19 cellular contexts compared by ENCODE assay signal in the genomic region with DNA sequence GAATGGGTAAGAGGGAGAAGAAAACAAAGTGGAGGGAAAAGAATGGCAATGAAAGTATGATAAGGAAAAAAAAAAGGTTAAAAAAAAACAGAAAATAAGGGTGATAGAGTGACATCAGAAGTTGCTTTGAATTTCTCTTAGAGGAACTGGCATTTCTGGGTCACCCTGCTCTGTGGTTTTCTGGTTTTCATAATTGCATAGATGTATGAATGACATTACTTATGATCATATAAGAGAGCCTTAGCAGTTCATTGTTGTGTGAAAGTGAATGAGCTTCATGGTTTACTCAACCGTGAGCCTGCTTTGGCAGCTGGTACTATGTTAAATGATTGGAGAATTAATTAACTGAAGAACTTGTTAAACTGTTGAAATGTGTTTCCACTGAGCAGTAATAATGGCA.
DNase-seq lines count a peak whose midpoint lies in the region; ATAC-seq, FAIRE-seq and TF ChIP-seq lines count a peak whose summit lies in the region.
"Had no signal": no experiment of that assay in that cellular context is flagged by ENCODE, and none has a peak within 500 bp of the region (broad histone marks: within the 10 kb centered on the region; RNA-seq: fewer than 3 reads in every experiment).

No MANE protein-coding gene starts in this region.

- TF ChIP-seq CTCF in epithelial cell of proximal tubule (conservative IDR thresholded peaks at IDR 0.05; ENCODE audit: low read depth, low read length), result no peak

- no peaks in the 10 kb centered on the region for H3K9me3 Mint-ChIP-seq in activated T-helper 2 cell treated with anti-CD3 and anti-CD28 coated beads, Interferon-gamma antibody, Interleukin-2, Interleukin-4, amounts not matched to agents 10 μg/mL and 5 μg/mL and 100 μg/mL, durations not matched to agents 14 hours and 24 hours and 36 hours

- no peak for DNase-seq in GM18507 (ENCODE audit: extremely low spot score, insufficient read length, low read depth)
- peak; percentile 2 for DNase-seq in epithelial cell of proximal tubule (ENCODE audit: low read depth)
- no peak for DNase-seq in UCSD-AML1 (lab: John Stamatoyannopoulos, UW; ENCODE audit: unreplicated experiment)
- DNase-seq in foreskin melanocyte, result no peak
- DNase-seq in activated T-helper 2 cell treated with anti-CD3 and anti-CD28 coated beads, Interferon-gamma antibody, Interleukin-2, Interleukin-4, amounts not matched to agents 10 μg/mL and 5 μg/mL and 100 μg/mL, durations not matched to agents 14 hours and 24 hours and 36 hours (ENCODE audit: low spot score), result no peak
- DNase-seq: activated gamma-delta T cell treated with Interleukin-2 at 50 U/mL for 16 hours; BE2C; brain microvascular endothelial cell; DND-41; effector CD4-positive, alpha-beta T cell; natural killer cell; SK-N-SH; stimulated activated CD4-positive, alpha-beta T cell treated with anti-CD3 and anti-CD28 coated beads, Interleukin-2, amount 100 ng/mL, for 24 hours; upper lobe of right lung; WERI-Rb-1 had no signal

- intact Hi-C loops in activated T-helper 2 cell treated with anti-CD3 and anti-CD28 coated beads, Interferon-gamma antibody, Interleukin-2, Interleukin-4, amounts not matched to agents 10 μg/mL and 5 μg/mL and 100 μg/mL, durations not matched to agents 14 hours and 24 hours and 36 hours (cut with micrococcal nuclease), result no loop called here

- H3K27ac Mint-ChIP-seq in activated T-helper 2 cell treated with anti-CD3 and anti-CD28 coated beads, Interferon-gamma antibody, Interleukin-2, Interleukin-4, amounts not matched to agents 10 μg/mL and 5 μg/mL and 100 μg/mL, durations not matched to agents 14 hours and 24 hours and 36 hours, result no peak overlapping the region
- H3K27ac Mint-ChIP-seq: natural killer cell had no signal

- H3K4me1 Mint-ChIP-seq in activated T-helper 2 cell treated with anti-CD3 and anti-CD28 coated beads, Interferon-gamma antibody, Interleukin-2, Interleukin-4, amounts not matched to agents 10 μg/mL and 5 μg/mL and 100 μg/mL, durations not matched to agents 14 hours and 24 hours and 36 hours (ENCODE audit: low read depth), result no peaks in the 10 kb centered on the region
- H3K4me1 Mint-ChIP-seq: natural killer cell had no signal

- no peak overlapping the region for H3K4me3 Mint-ChIP-seq in activated T-helper 2 cell treated with anti-CD3 and anti-CD28 coated beads, Interferon-gamma antibody, Interleukin-2, Interleukin-4, amounts not matched to agents 10 μg/mL and 5 μg/mL and 100 μg/mL, durations not matched to agents 14 hours and 24 hours and 36 hours (ENCODE audit: low read depth)
- H3K4me3 Mint-ChIP-seq: natural killer cell had no signal

- peak; percentile 12 for FAIRE-seq in GM18507 (lab: Jason Lieb, UNC)

- H3K4me3 ChIP-seq in epithelial cell of proximal tubule (ENCODE audit: low read depth, low read length), result no peak overlapping the region
- H3K4me3 ChIP-seq: lung, right atrium auricular region, upper lobe of right lung had no signal

- no peaks in the 10 kb centered on the region for H3K27me3 Mint-ChIP-seq in activated T-helper 2 cell treated with anti-CD3 and anti-CD28 coated beads, Interferon-gamma antibody, Interleukin-2, Interleukin-4, amounts not matched to agents 10 μg/mL and 5 μg/mL and 100 μg/mL, durations not matched to agents 14 hours and 24 hours and 36 hours (ENCODE audit: low read depth)

- ATAC-seq in GM19395 (IDR thresholded peaks at IDR 0.05; ENCODE audit: unreplicated experiment) (peak; percentile 90), HG03354 (IDR thresholded peaks at IDR 0.05; ENCODE audit: poor library complexity, severe bottlenecking, unreplicated experiment) (peak; percentile 62)
- ATAC-seq: natural killer cell, upper lobe of right lung had no signal

- no peaks in the 10 kb centered on the region for H3K36me3 Mint-ChIP-seq in activated T-helper 2 cell treated with anti-CD3 and anti-CD28 coated beads, Interferon-gamma antibody, Interleukin-2, Interleukin-4, amounts not matched to agents 10 μg/mL and 5 μg/mL and 100 μg/mL, durations not matched to agents 14 hours and 24 hours and 36 hours (ENCODE audit: low read depth)
- H3K36me3 Mint-ChIP-seq: natural killer cell had no signal
